Comparison of ENCODE assay signal across 1 cellular context in genomic region chr1:112700290-112701226, GRCh38.
TF ChIP-seq lines count a peak whose summit lies in the region.

No MANE protein-coding gene starts in this region.

TF ChIP-seq in SK-N-SH, 30 proteins besides CTCF, POLR2A, EP300 and RAD21 (continued from another document):
- TF ChIP-seq, protein P1, sequence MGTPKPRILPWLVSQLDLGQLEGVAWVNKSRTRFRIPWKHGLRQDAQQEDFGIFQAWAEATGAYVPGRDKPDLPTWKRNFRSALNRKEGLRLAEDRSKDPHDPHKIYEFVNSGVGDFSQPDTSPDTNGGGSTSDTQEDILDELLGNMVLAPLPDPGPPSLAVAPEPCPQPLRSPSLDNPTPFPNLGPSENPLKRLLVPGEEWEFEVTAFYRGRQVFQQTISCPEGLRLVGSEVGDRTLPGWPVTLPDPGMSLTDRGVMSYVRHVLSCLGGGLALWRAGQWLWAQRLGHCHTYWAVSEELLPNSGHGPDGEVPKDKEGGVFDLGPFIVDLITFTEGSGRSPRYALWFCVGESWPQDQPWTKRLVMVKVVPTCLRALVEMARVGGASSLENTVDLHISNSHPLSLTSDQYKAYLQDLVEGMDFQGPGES (IDR thresholded peaks at IDR 0.05; ENCODE audit: low read depth, low read length), result no peak
- TF ChIP-seq JUND (IDR thresholded peaks at IDR 0.05) (no peak; the same call in none of the 2 replicates), FOSL2 (IDR thresholded peaks at IDR 0.05; ENCODE audit: borderline replicate concordance, low read depth) (peak; percentile 54; the same call in 1 of the 2 replicates), NFIC (IDR thresholded peaks at IDR 0.05; ENCODE audit: borderline replicate concordance) (peak; percentile 98), TEAD4 (IDR thresholded peaks at IDR 0.05; ENCODE audit: borderline replicate concordance, insufficient read depth) (peak; percentile 44; the same call in 1 of the 2 replicates), TCF12 (IDR thresholded peaks at IDR 0.05) (peak; percentile 39; the same call in 1 of the 2 replicates), GATA2 (CRISPR knock-in tag; IDR thresholded peaks at IDR 0.05) (no peak), RCOR1 (IDR thresholded peaks at IDR 0.05; ENCODE audit: low read length) (no peak), YY1 (IDR thresholded peaks at IDR 0.05; ENCODE audit: low read depth) (no peak), TAF1 (IDR thresholded peaks at IDR 0.05; ENCODE audit: borderline replicate concordance, low read depth, low read length) (no peak; the same call in 1 of the 2 replicates), CHD2 (IDR thresholded peaks at IDR 0.05; ENCODE audit: low read length, partially characterized antibody) (peak; percentile 24), MXI1 (IDR thresholded peaks at IDR 0.05; ENCODE audit: low read depth, low read length) (no peak), USF2 (IDR thresholded peaks at IDR 0.05; ENCODE audit: borderline replicate concordance, low read depth, low read length) (no peak), EZH2phosphoT487 (IDR thresholded peaks at IDR 0.05; ENCODE audit: borderline replicate concordance, low read depth) (no peak), MEF2A (IDR thresholded peaks at IDR 0.05; ENCODE audit: borderline replicate concordance, low read depth) (peak; percentile 82; the same call in 1 of the 2 replicates), SIN3A (IDR thresholded peaks at IDR 0.05; ENCODE audit: borderline replicate concordance, low read depth, low read length) (no peak), POLR2AphosphoS5 (IDR thresholded peaks at IDR 0.05; ENCODE audit: low read depth, low read length) (peak; percentile 45)
